In genomic region chr22:48603621-48604320, GRCh38 we compare ENCODE assay signal across 23 cellular contexts.
"Had no signal": no experiment of that assay in that cellular context is flagged by ENCODE, and none has a peak within 500 bp of the region (broad histone marks: within the 10 kb centered on the region; RNA-seq: fewer than 3 reads in every experiment).

No MANE protein-coding gene starts in this region.

- H3K27ac ChIP-seq: adrenal gland, brain microvascular endothelial cell, hepatocyte, neural progenitor cell, thoracic aorta, uterus, VCaP had no signal

- H3K9me3 ChIP-seq: adrenal gland, thoracic aorta, uterus had no signal

- DNase-seq: activated CD4-positive, alpha-beta T cell treated with anti-CD3 and anti-CD28 coated beads for 48 hours; activated CD4-positive, alpha-beta T cell treated with anti-CD3 and anti-CD28 coated beads, Interleukin-2, amount 50 U/mL, for 48 hours; activated CD8-positive, alpha-beta memory T cell treated with anti-CD3 and anti-CD28 coated beads for 24 hours; activated effector memory CD4-positive, alpha-beta T cell treated with anti-CD3 and anti-CD28 coated beads, Interleukin-2, amount 50 U/mL, for 16 hours; activated naive CD4-positive, alpha-beta T cell treated with anti-CD3 and anti-CD28 coated beads for 36 hours; activated naive CD8-positive, alpha-beta T cell treated with anti-CD3 and anti-CD28 coated beads for 36 hours; adrenal gland; brain microvascular endothelial cell; effector CD4-positive, alpha-beta T cell; glutamatergic neuron; left colon; mammary epithelial cell; naive thymus-derived CD4-positive, alpha-beta T cell; stimulated activated CD4-positive, alpha-beta T cell treated with anti-CD3 and anti-CD28 coated beads, Interleukin-2, amount 100 ng/mL, for 24 hours; stimulated activated naive CD4-positive, alpha-beta T cell; SW 1271; T-helper 9 cell; uterus had no signal

- H3K4me3 ChIP-seq: adrenal gland, hepatocyte, neural progenitor cell, smooth muscle cell, thoracic aorta, uterus had no signal

- H3K27me3 ChIP-seq: adrenal gland, brain microvascular endothelial cell, hepatocyte, neural progenitor cell, uterus had no signal

- H3K36me3 ChIP-seq: adrenal gland, brain microvascular endothelial cell, neural progenitor cell, thoracic aorta, uterus had no signal
